Comparison of ENCODE assay signal across 9 cellular contexts in the genomic region with DNA sequence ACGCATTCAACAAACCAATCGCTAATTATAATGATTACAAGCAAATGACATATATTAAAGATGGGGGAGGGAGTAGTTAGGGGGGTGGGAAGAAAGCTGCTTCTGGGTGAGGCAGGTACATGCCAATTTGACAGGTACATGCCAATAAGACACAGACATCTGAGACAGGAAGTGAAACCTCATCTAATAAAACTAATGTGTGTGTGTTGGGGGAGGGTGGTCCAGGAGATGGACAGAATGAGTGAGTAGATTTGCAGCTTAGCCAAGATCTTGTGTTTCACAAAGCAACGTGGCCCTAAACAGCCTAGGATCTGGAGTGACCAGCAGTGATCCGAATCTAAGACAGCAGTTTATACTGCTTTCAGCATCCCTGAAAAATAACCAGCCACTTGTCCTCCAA. TPM values are rescaled to one million over a fixed set of nuclear protein-coding genes. Genes with fewer than 3 reads are reported as not detected.
DNase-seq lines count a peak whose midpoint lies in the region; ATAC-seq and TF ChIP-seq lines count a peak whose summit lies in the region.
"Had no signal": no experiment of that assay in that cellular context is flagged by ENCODE, and none has a peak within 500 bp of the region (broad histone marks: within the 10 kb centered on the region; RNA-seq: fewer than 3 reads in every experiment).

No MANE protein-coding gene starts in this region.

- WGBS in trophoblast cell (ENCODE audit: extremely low coverage, insufficient coverage, insufficient read length): no CpG with 5 or more reads among the region's 4 CpGs

- peak overlapping the region; percentile 61 for H2BK120ac ChIP-seq in trophoblast cell (ENCODE audit: insufficient read depth, low read length, poor library complexity)

- H3K23ac ChIP-seq in trophoblast cell (ENCODE audit: low read length): no peak overlapping the region

- H2BK5ac ChIP-seq in trophoblast cell (ENCODE audit: low read depth, low read length, poor library complexity): peak overlapping the region; percentile 67

- peak overlapping the region; percentile 39 for H3K4ac ChIP-seq in trophoblast cell (ENCODE audit: low read depth, low read length)

- H4K12ac ChIP-seq in trophoblast cell (ENCODE audit: low read depth, low read length): no peak overlapping the region

- H3K79me1 ChIP-seq in trophoblast cell (ENCODE audit: low read length): peaks cover 12% of the 10 kb centered on the region

- DNase-seq in COR-L47 (lab: John Stamatoyannopoulos, UW): peak; percentile 51
- DNase-seq in HFFc6: no peak
- no peak for DNase-seq in trophoblast cell
- no peak for DNase-seq in activated CD4-positive, alpha-beta T cell treated with anti-CD3 and anti-CD28 coated beads for 4 hours
- DNase-seq: immature natural killer cell had no signal

- no peak overlapping the region for H3K4me3 Mint-ChIP-seq in HFFc6

- peak overlapping the region; percentile 92 for H2BK12ac ChIP-seq in trophoblast cell (ENCODE audit: low read length)

- no peak overlapping the region for H3K4me3 ChIP-seq in trophoblast cell (ENCODE audit: low read depth, low read length)
- H3K4me3 ChIP-seq: MG63 had no signal

- no peaks in the 10 kb centered on the region for H3K79me2 ChIP-seq in trophoblast cell (ENCODE audit: control insufficient read depth, insufficient read depth, low read length, poor library complexity)

- no peak overlapping the region for H2AFZ ChIP-seq in trophoblast cell (ENCODE audit: insufficient read depth, low read length, poor library complexity)

- peaks cover 2% of the 10 kb centered on the region; the same call in 1 of the 2 replicates for H3K27me3 Mint-ChIP-seq in HFFc6 (ENCODE audit: insufficient read depth)

- no peak for TF ChIP-seq CTCF in HFFc6 (IDR thresholded peaks at IDR 0.05)
- TF ChIP-seq CTCF in VCaP (conservative IDR thresholded peaks at IDR 0.05): no peak

- ATAC-seq in GM21737 (IDR thresholded peaks at IDR 0.05; ENCODE audit: unreplicated experiment) (no peak), HG03520 (IDR thresholded peaks at IDR 0.05; ENCODE audit: unreplicated experiment) (no peak)

- peaks cover 12% of the 10 kb centered on the region for H3K36me3 Mint-ChIP-seq in HFFc6 (ENCODE audit: low read depth)

- H3K4me1 ChIP-seq in trophoblast cell (ENCODE audit: control insufficient read depth in 1 of 2, insufficient read depth in 2 of 2, low read length in 2 of 2): peaks cover 11% of the 10 kb centered on the region in 2 experiments

- peak overlapping the region; percentile 88 for H4K91ac ChIP-seq in trophoblast cell (ENCODE audit: low read depth, low read length)

- no peaks in the 10 kb centered on the region for H3K9me3 ChIP-seq in trophoblast cell (ENCODE audit: insufficient read depth, low read depth, low read length)
- H3K9me3 ChIP-seq: MG63 had no signal

- peak overlapping the region; percentile 72 for H3K18ac ChIP-seq in trophoblast cell (ENCODE audit: low read length)

- H3K14ac ChIP-seq in trophoblast cell (ENCODE audit: low read length): peak overlapping the region; percentile 79

- no peak overlapping the region for H3K4me2 ChIP-seq in trophoblast cell (ENCODE audit: low read length)

- H3K4me1 Mint-ChIP-seq in HFFc6 (ENCODE audit: low read depth): peaks cover 31% of the 10 kb centered on the region

- peak overlapping the region; percentile 87 for H3K27ac Mint-ChIP-seq in HFFc6

- H3K36me3 ChIP-seq in trophoblast cell (ENCODE audit: control insufficient read depth in 1 of 2, insufficient read depth in 2 of 2, low read length in 2 of 2): no peaks in the 10 kb centered on the region
- H3K36me3 ChIP-seq: MG63 had no signal

- peak overlapping the region; percentile 55 for H4K8ac ChIP-seq in trophoblast cell (ENCODE audit: low read depth, low read length)

- no peaks in the 10 kb centered on the region for H3K27me3 ChIP-seq in trophoblast cell (ENCODE audit: insufficient read depth, low read length)
- H3K27me3 ChIP-seq: MG63 had no signal

- H3K27ac ChIP-seq in VCaP (peak overlapping the region; percentile 58), trophoblast cell (ENCODE audit: low read depth, low read length) (peak overlapping the region; percentile 35)

- H3K9me3 Mint-ChIP-seq in HFFc6: no peaks in the 10 kb centered on the region
- H3K9me3 Mint-ChIP-seq: immature natural killer cell had no signal

- no peak overlapping the region for H3K9ac ChIP-seq in trophoblast cell (ENCODE audit: low read length)

- H2AK5ac ChIP-seq in trophoblast cell (ENCODE audit: low read length): peak overlapping the region; percentile 80

RNA-seq across cellular contexts. Expression of gene CFAP45, which starts 10.8 kb away (rescaled TPM):
- total RNA-seq in HFFc6 (2021; fragmentation: NEBNext Ultra II Directional; extraction: Animal tissue kit (Norgen Biotek cat#: 25700)): 1 to 10 TPM in 4 of 6 experiments, under 1 TPM in 2; 0.94 to 2.5 (median 1.2) TPM
- polyA plus RNA-seq in trophoblast cell (2013): 2.0 and 2.1 TPM in 2 replicates

RNA-seq across cellular contexts. Expression of gene VSIG8, which starts 26.7 kb away (rescaled TPM):
- not detected for total RNA-seq in HFFc6 (2021; fragmentation: NEBNext Ultra II Directional; extraction: Animal tissue kit (Norgen Biotek cat#: 25700))
- polyA plus RNA-seq in trophoblast cell (2013): 0.03 TPM in 2 replicates
- polyA plus RNA-seq: immature natural killer cell had no signal

RNA-seq across cellular contexts. Expression of gene TAGLN2, which starts 36.1 kb away (rescaled TPM):
- 100 to 1,000 TPM; 560 to 914 (median 815) TPM for total RNA-seq in HFFc6 (2021; fragmentation: NEBNext Ultra II Directional; extraction: Animal tissue kit (Norgen Biotek cat#: 25700))
- 498 and 501 TPM in 2 replicates for polyA plus RNA-seq in trophoblast cell (2013)

RNA-seq across cellular contexts. Expression of gene IGSF9, which starts 56.2 kb away (rescaled TPM):
- total RNA-seq in HFFc6 (2021; fragmentation: NEBNext Ultra II Directional; extraction: Animal tissue kit (Norgen Biotek cat#: 25700)): not detected
- 2.0 and 2.3 TPM in 2 replicates for polyA plus RNA-seq in trophoblast cell (2013)
- polyA plus RNA-seq: immature natural killer cell had no signal
